In the genomic region with DNA sequence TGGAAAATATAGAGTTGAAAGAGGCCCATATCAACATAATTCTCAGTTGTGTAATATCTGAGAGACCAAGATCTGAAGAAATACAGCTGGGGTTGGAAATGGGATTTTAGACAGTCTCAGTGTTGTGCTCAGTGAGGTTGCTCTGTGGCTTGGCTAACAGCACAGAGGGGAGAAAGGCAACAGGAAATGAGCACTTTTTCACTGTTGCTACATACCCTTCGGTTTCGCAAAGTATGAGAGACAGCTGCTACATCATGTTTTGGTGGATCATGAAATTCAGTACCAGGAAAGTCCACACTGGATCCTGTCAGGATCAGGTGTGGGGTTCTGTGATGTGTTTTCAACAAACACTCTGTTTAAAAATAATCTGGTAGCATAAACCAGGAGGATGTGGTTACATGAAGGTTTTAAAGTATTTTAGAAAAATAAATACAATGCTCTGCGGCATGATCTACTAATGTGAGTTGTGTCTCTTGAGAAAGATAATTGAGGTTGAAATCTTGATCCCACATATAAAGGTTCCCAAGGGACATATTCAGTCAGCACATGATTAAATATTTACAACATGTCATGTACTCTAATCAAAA, we compare ENCODE assay signal across 9 cellular contexts. TPM values are rescaled to one million over a fixed set of nuclear protein-coding genes. Genes with fewer than 3 reads are reported as not detected.
DNase-seq lines count a peak whose midpoint lies in the region; ATAC-seq and TF ChIP-seq lines count a peak whose summit lies in the region.
"Had no signal": no experiment of that assay in that cellular context is flagged by ENCODE, and none has a peak within 500 bp of the region (broad histone marks: within the 10 kb centered on the region; RNA-seq: fewer than 3 reads in every experiment).

No MANE protein-coding gene starts in this region.

- no CpG with 5 or more reads among the region's 3 CpGs for WGBS in neuronal stem cell (ENCODE audit: extremely low coverage in 2 of 2, insufficient read length in 2 of 2, insufficient replicate concordance in 1 of 2), 2 donors

- peaks cover 18% of the 10 kb centered on the region for H3K27me3 Mint-ChIP-seq in activated CD8-positive, alpha-beta T cell treated with anti-CD3 and anti-CD28 coated beads, Interleukin-2, amount 10 ng/mL, durations not matched to agents 7 days and 5 days (ENCODE audit: low read depth)
- H3K27me3 Mint-ChIP-seq in naive thymus-derived CD8-positive, alpha-beta T cell = peaks cover 0 to 10% (median 0%) of the 10 kb centered on the region in 5 donors
- H3K27me3 Mint-ChIP-seq in neural progenitor cell (ENCODE audit: insufficient read depth, low read depth) = peaks cover 2% of the 10 kb centered on the region

- no peak overlapping the region for H3K27ac ChIP-seq in BLaER1
- H3K27ac ChIP-seq in neuronal stem cell (replicated peaks; ENCODE audit: low read length) = no peak overlapping the region
- no peak overlapping the region for H3K27ac ChIP-seq in neural progenitor cell

- H2BK5ac ChIP-seq in neuronal stem cell (ENCODE audit: low read length) = no peak overlapping the region

- H2BK12ac ChIP-seq in neuronal stem cell (ENCODE audit: low read length) = no peak overlapping the region

- no peaks in the 10 kb centered on the region for H3K27me3 ChIP-seq in BLaER1
- peaks cover 0 to 21% (median 0%) of the 10 kb centered on the region in 3 experiments for H3K27me3 ChIP-seq in neuronal stem cell (ENCODE audit: control insufficient read depth in 3 of 3, insufficient read depth in 3 of 3, low read depth in 1 of 3, low read length in 3 of 3)
- peaks cover 15% of the 10 kb centered on the region for H3K27me3 ChIP-seq in neural progenitor cell

- H4K91ac ChIP-seq in neuronal stem cell (ENCODE audit: low read depth, low read length, poor library complexity) = no peak overlapping the region

- H3K4me1 ChIP-seq in BLaER1 (peaks cover 32% of the 10 kb centered on the region), neuronal stem cell (ENCODE audit: control insufficient read depth in 2 of 2, insufficient read depth in 1 of 2, low read depth in 1 of 2, low read length in 2 of 2) (no peaks in the 10 kb centered on the region), neural progenitor cell (peaks cover 9% of the 10 kb centered on the region)

- POLR2A ChIA-PET in activated CD8-positive, alpha-beta T cell treated with anti-CD3 and anti-CD28 coated beads, Interleukin-2, amount 10 ng/mL, durations not matched to agents 7 days and 5 days (lab: Charles Lee) = interaction anchor here (0.6 to 1.1 kb wide), 2 partner anchors 178 to 334 kb away, joined by 3 to 5 read pairs; no protein-coding TSS in a partner anchor
- POLR2A ChIA-PET in naive thymus-derived CD8-positive, alpha-beta T cell (lab: Charles Lee) = interaction anchor here (1.3 kb wide), 1 partner anchor 8 kb away, joined by 3 read pairs; no protein-coding TSS in a partner anchor

- H3K79me1 ChIP-seq in neuronal stem cell (ENCODE audit: low read depth, low read length) = no peaks in the 10 kb centered on the region

- no peaks in the 10 kb centered on the region for H3K9me3 ChIP-seq in BLaER1
- no peaks in the 10 kb centered on the region for H3K9me3 ChIP-seq in neuronal stem cell (replicated peaks in 1 of 2; ENCODE audit: control insufficient read depth in 2 of 2, insufficient read depth in 1 of 2, low read depth in 1 of 2, low read length in 2 of 2)
- H3K9me3 ChIP-seq in neural progenitor cell (ENCODE audit: low read depth) = no peaks in the 10 kb centered on the region

- CTCF ChIA-PET in activated CD8-positive, alpha-beta T cell treated with anti-CD3 and anti-CD28 coated beads, Interleukin-2, amount 10 ng/mL, durations not matched to agents 7 days and 5 days (lab: Charles Lee) = interaction anchor here (1.2 to 3.9 kb wide), 6 partner anchors 8 to 338 kb away, joined by 3 to 20 read pairs (median 12); no protein-coding TSS in a partner anchor

- H3K36me3 ChIP-seq in BLaER1 = no peaks in the 10 kb centered on the region
- H3K36me3 ChIP-seq in neuronal stem cell (replicated peaks in 1 of 2; ENCODE audit: control insufficient read depth in 2 of 2, insufficient read depth in 2 of 2, low read length in 2 of 2) = no peaks in the 10 kb centered on the region
- H3K36me3 ChIP-seq in neural progenitor cell = no peaks in the 10 kb centered on the region

- H3K4me2 ChIP-seq in BLaER1 (peak overlapping the region; percentile 58), neuronal stem cell (ENCODE audit: insufficient read depth, low read length, poor library complexity, severe bottlenecking) (no peak overlapping the region), neural progenitor cell (no peak overlapping the region)

- no peak overlapping the region for H3K4me3 ChIP-seq in BLaER1
- no peak overlapping the region for H3K4me3 ChIP-seq in neuronal stem cell (ENCODE audit: low read length in 2 of 2)
- no peak overlapping the region for H3K4me3 ChIP-seq in neural progenitor cell

- H3K9ac ChIP-seq in BLaER1 (no peak overlapping the region), neuronal stem cell (ENCODE audit: low read depth, low read length, poor library complexity) (no peak overlapping the region), neural progenitor cell (no peak overlapping the region)

- TF ChIP-seq CTCF in neural progenitor cell (IDR thresholded peaks at IDR 0.05) = no peak

- H2AK5ac ChIP-seq in neuronal stem cell (ENCODE audit: low read depth, low read length) = no peak overlapping the region

- H3K79me2 ChIP-seq in neural progenitor cell (ENCODE audit: low read depth) = no peaks in the 10 kb centered on the region

- ATAC-seq in GM19043 (IDR thresholded peaks at IDR 0.05; ENCODE audit: low read depth, unreplicated experiment) = peak; percentile 83
- peak; percentile 94 for ATAC-seq in HG03196 (IDR thresholded peaks at IDR 0.05; ENCODE audit: unreplicated experiment)
- ATAC-seq in activated CD8-positive, alpha-beta T cell treated with anti-CD3 and anti-CD28 coated beads, Interleukin-2, amount 10 ng/mL, durations not matched to agents 7 days and 5 days = peak; percentile 95
- ATAC-seq in naive thymus-derived CD8-positive, alpha-beta T cell = peak; percentile 91 to 95

- no peak overlapping the region for H4K8ac ChIP-seq in neuronal stem cell (ENCODE audit: low read depth, low read length)

- DNase-seq in activated CD8-positive, alpha-beta T cell treated with anti-CD3 and anti-CD28 coated beads, Interleukin-2, amount 10 ng/mL, durations not matched to agents 7 days and 5 days = peak; percentile 61
- peak in 4 of 10 donors; percentile 6 to 52 (median 38) for DNase-seq in naive thymus-derived CD8-positive, alpha-beta T cell
- DNase-seq in DMS 273 treated with DMSO at 0.1 percent for 48 hours (lab: John Stamatoyannopoulos, UW) = no peak
- no peak for DNase-seq in neuronal stem cell (ENCODE audit: low spot score)
- no peak for DNase-seq in neural progenitor cell (ENCODE audit: low spot score)

- H3K4me1 Mint-ChIP-seq in activated CD8-positive, alpha-beta T cell treated with anti-CD3 and anti-CD28 coated beads, Interleukin-2, amount 10 ng/mL, durations not matched to agents 7 days and 5 days (ENCODE audit: low read depth) = peaks cover 40% of the 10 kb centered on the region
- peaks cover 17 to 38% (median 37%) of the 10 kb centered on the region in 4 donors for H3K4me1 Mint-ChIP-seq in naive thymus-derived CD8-positive, alpha-beta T cell
- peaks cover 7% of the 10 kb centered on the region for H3K4me1 Mint-ChIP-seq in neural progenitor cell

- H3K36me3 Mint-ChIP-seq in activated CD8-positive, alpha-beta T cell treated with anti-CD3 and anti-CD28 coated beads, Interleukin-2, amount 10 ng/mL, durations not matched to agents 7 days and 5 days (ENCODE audit: low read depth) = no peaks in the 10 kb centered on the region
- H3K36me3 Mint-ChIP-seq in naive thymus-derived CD8-positive, alpha-beta T cell = no peaks in the 10 kb centered on the region
- H3K36me3 Mint-ChIP-seq in neural progenitor cell = no peaks in the 10 kb centered on the region

- H3F3A ChIP-seq in neural progenitor cell (ENCODE audit: low read depth) = no peaks in the 10 kb centered on the region

- H3K4ac ChIP-seq in neuronal stem cell (ENCODE audit: low read length) = no peak overlapping the region

- H4K20me1 ChIP-seq in BLaER1 (no peaks in the 10 kb centered on the region), neural progenitor cell (ENCODE audit: low read depth) (no peaks in the 10 kb centered on the region)

- H3K9me3 Mint-ChIP-seq in activated CD8-positive, alpha-beta T cell treated with anti-CD3 and anti-CD28 coated beads, Interleukin-2, amount 10 ng/mL, durations not matched to agents 7 days and 5 days (ENCODE audit: insufficient read depth) = no peaks in the 10 kb centered on the region
- peaks cover 0 to under 1% (median 0%) of the 10 kb centered on the region in 9 donors for H3K9me3 Mint-ChIP-seq in naive thymus-derived CD8-positive, alpha-beta T cell
- H3K9me3 Mint-ChIP-seq in neural progenitor cell = no peaks in the 10 kb centered on the region
- H3K9me3 Mint-ChIP-seq: stimulated activated naive CD8-positive, alpha-beta T cell treated with anti-CD3 and anti-CD28 coated beads, Interleukin-15, Interleukin-2, amounts not matched to agents 100 ng/mL and 50 ng/mL, for 24 hours had no signal

- no peak overlapping the region for H2BK120ac ChIP-seq in neuronal stem cell (ENCODE audit: low read depth, low read length)

- no peak overlapping the region for H3K18ac ChIP-seq in neuronal stem cell (ENCODE audit: low read length)

- H3K23ac ChIP-seq in neuronal stem cell (ENCODE audit: low read depth, low read length, poor library complexity) = no peak overlapping the region

- no peak overlapping the region for H3K14ac ChIP-seq in neuronal stem cell (ENCODE audit: low read length)

- H2AFZ ChIP-seq in neuronal stem cell (ENCODE audit: low read length) = no peak overlapping the region
- H2AFZ ChIP-seq in neural progenitor cell (replicated peaks) = no peak overlapping the region

- H3K4me3 Mint-ChIP-seq in activated CD8-positive, alpha-beta T cell treated with anti-CD3 and anti-CD28 coated beads, Interleukin-2, amount 10 ng/mL, durations not matched to agents 7 days and 5 days = peak overlapping the region; percentile 42
- peak overlapping the region in 9 of 10 donors; percentile 40 to 68 (median 60) for H3K4me3 Mint-ChIP-seq in naive thymus-derived CD8-positive, alpha-beta T cell
- no peak overlapping the region for H3K4me3 Mint-ChIP-seq in neural progenitor cell
- H3K4me3 Mint-ChIP-seq: stimulated activated naive CD8-positive, alpha-beta T cell treated with anti-CD3 and anti-CD28 coated beads, Interleukin-15, Interleukin-2, amounts not matched to agents 100 ng/mL and 50 ng/mL, for 24 hours had no signal

- H3K27ac Mint-ChIP-seq in activated CD8-positive, alpha-beta T cell treated with anti-CD3 and anti-CD28 coated beads, Interleukin-2, amount 10 ng/mL, durations not matched to agents 7 days and 5 days = peak overlapping the region; percentile 76
- H3K27ac Mint-ChIP-seq in naive thymus-derived CD8-positive, alpha-beta T cell = peak overlapping the region; percentile 17 to 92 (median 75)
- H3K27ac Mint-ChIP-seq in neural progenitor cell = no peak overlapping the region
- H3K27ac Mint-ChIP-seq: stimulated activated naive CD8-positive, alpha-beta T cell treated with anti-CD3 and anti-CD28 coated beads, Interleukin-15, Interleukin-2, amounts not matched to agents 100 ng/mL and 50 ng/mL, for 24 hours had no signal

- H2BK15ac ChIP-seq in neuronal stem cell (ENCODE audit: low read length) = no peak overlapping the region

RNA-seq across cellular contexts. Expression of a gene that starts 6.9 kb away (rescaled TPM):
- not detected for total RNA-seq in activated CD8-positive, alpha-beta T cell treated with anti-CD3 and anti-CD28 coated beads, Interleukin-2, amount 10 ng/mL, durations not matched to agents 7 days and 5 days
- under 1 TPM in 1 of 2 experiments, not detected in 1; 0.16 TPM for total RNA-seq in naive thymus-derived CD8-positive, alpha-beta T cell
- not detected for polyA plus RNA-seq in naive thymus-derived CD8-positive, alpha-beta T cell
- not detected for polyA plus RNA-seq in neuronal stem cell (2013, experiment 1 of 2)
- not detected for polyA plus RNA-seq in neuronal stem cell (2013, experiment 2 of 2)
- total RNA-seq in neural progenitor cell (ENCODE audit: low replicate concordance) = not detected in 2 replicates
